ENCODE assay signal across 8 cellular contexts in the genomic region with DNA sequence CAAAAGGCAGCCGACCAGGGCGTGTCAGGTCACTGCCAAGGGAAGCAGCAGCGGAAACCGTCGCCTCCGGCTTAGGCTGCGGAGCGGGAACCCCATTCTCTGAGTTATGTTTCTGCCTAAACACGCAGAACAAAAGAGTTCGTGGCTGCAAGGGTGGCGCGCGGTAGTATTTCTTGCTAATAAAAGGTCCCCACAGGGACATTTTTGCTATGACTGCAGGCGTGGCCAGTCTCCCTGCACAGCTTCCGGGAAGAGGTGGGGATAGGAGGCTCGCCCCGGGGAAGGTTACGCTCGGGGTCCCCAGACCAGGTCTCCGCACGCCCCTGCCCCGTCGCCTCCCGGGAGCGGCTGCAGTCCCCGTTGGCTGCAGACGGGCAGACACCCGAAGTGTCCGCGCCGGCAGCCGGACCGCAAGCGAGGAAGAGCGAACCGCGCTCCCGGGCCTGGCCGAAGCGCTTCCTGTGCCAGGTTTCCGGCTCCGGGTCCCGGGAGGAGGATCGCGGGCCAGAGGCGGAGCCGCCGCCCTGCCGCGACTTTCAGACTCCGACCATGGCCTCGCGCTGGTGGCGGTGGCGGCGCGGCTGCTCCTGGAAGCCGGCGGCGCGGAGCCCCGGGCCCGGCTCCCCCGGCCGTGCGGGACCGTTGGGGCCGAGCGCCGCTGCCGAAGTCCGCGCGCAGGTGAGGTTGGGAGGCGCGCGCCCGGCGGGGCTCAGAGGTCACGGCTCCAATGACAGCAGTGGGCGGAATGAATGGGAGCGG. TPM values are rescaled to one million over a fixed set of nuclear protein-coding genes. Genes with fewer than 3 reads are reported as not detected.
DNase-seq lines count a peak whose midpoint lies in the region; ATAC-seq and TF ChIP-seq lines count a peak whose summit lies in the region.

A gene with protein sequence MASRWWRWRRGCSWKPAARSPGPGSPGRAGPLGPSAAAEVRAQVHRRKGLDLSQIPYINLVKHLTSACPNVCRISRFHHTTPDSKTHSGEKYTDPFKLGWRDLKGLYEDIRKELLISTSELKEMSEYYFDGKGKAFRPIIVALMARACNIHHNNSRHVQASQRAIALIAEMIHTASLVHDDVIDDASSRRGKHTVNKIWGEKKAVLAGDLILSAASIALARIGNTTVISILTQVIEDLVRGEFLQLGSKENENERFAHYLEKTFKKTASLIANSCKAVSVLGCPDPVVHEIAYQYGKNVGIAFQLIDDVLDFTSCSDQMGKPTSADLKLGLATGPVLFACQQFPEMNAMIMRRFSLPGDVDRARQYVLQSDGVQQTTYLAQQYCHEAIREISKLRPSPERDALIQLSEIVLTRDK (plus strand): TSS at position 539 of the 759 bp plus-strand sequence. CDS start 11 bp downstream, at position 550.

- peaks cover 11% of the 10 kb centered on the region for H3K36me3 ChIP-seq in HUES48 (ENCODE audit: control insufficient read depth, insufficient read depth, low read length)
- peaks cover 17% of the 10 kb centered on the region for H3K36me3 ChIP-seq in RWPE2 (ENCODE audit: low read depth)
- H3K36me3 ChIP-seq in subcutaneous abdominal adipose tissue (ENCODE audit: control insufficient read depth in 5 of 5, insufficient read depth in 5 of 5, low read length in 5 of 5), result no peaks in the 10 kb centered on the region

- H3K4me1 ChIP-seq in HUES48 (ENCODE audit: control insufficient read depth, insufficient read depth, low read length), result 0 out of 2 replicates have a peak, but pooled peaks cover 4% of the 10 kb centered on the region
- peaks cover 7% of the 10 kb centered on the region for H3K4me1 ChIP-seq in RWPE2 (ENCODE audit: insufficient read depth, poor library complexity, severe bottlenecking)
- H3K4me1 ChIP-seq in subcutaneous abdominal adipose tissue (ENCODE audit: control insufficient read depth in 5 of 5, insufficient read depth in 5 of 5, low read length in 5 of 5), result peaks cover 4 to 21% (median 16%) of the 10 kb centered on the region in 5 donors

- no peaks in the 10 kb centered on the region for H3K9me3 Mint-ChIP-seq in neural crest cell

- ATAC-seq in GM21381 (IDR thresholded peaks at IDR 0.05; ENCODE audit: unreplicated experiment) (peak; percentile 82), RWPE2 (ENCODE audit: low read depth) (peak; percentile 83)

- H3K9ac ChIP-seq in HUES48 (ENCODE audit: low read depth, low read length) (peak within 1 kb of the TSS; percentile 79), subcutaneous abdominal adipose tissue (ENCODE audit: low read length in 5 of 5) (peak within 1 kb of the TSS; percentile 73 to 89 (median 84))

- H3K4me1 Mint-ChIP-seq in neural crest cell, result peaks cover 26% of the 10 kb centered on the region

- H3K4me3 ChIP-seq in HUES48 (ENCODE audit: low read depth, low read length) (peak within 1 kb of the TSS; percentile 99), RWPE2 (ENCODE audit: severe bottlenecking) (peak within 1 kb of the TSS; percentile 80), subcutaneous abdominal adipose tissue (ENCODE audit: low read depth in 1 of 5, low read length in 5 of 5) (peak within 1 kb of the TSS; percentile 75 to 96 (median 89))

- H3K27ac Mint-ChIP-seq in neural crest cell (ENCODE audit: unreplicated experiment), result peak within 1 kb of the TSS; percentile 88

- H3K27me3 Mint-ChIP-seq in neural crest cell (ENCODE audit: low read depth), result peaks cover 21% of the 10 kb centered on the region

- DNase-seq in DMS114 treated with DMSO at 0.1 percent for 48 hours (lab: John Stamatoyannopoulos, UW; ENCODE audit: unreplicated experiment), result peak; percentile 75
- peak; percentile 69 for DNase-seq in RWPE2 (ENCODE audit: low spot score)
- peak; percentile 62 for DNase-seq in activated effector memory CD4-positive, alpha-beta T cell treated with Interleukin-2 at 50 U/mL for 16 hours
- DNase-seq in fibroblast of the conjunctiva (ENCODE audit: low read depth), result peak; percentile 28
- peak; percentile 54 for DNase-seq in neural crest cell (ENCODE audit: low read depth, low spot score)

- peak within 1 kb of the TSS; percentile 86 for H3K27ac ChIP-seq in HUES48 (ENCODE audit: low read depth, low read length)
- peak within 1 kb of the TSS; percentile 74 for H3K27ac ChIP-seq in RWPE2 (ENCODE audit: poor library complexity, severe bottlenecking)
- peak within 1 kb of the TSS; percentile 94 for H3K27ac ChIP-seq in subcutaneous abdominal adipose tissue (ENCODE audit: low read depth, low read length)

- H3K36me3 Mint-ChIP-seq in neural crest cell (ENCODE audit: low read depth), result peaks cover 12% of the 10 kb centered on the region

- peak within 1 kb of the TSS; percentile 99 for H3K4me3 Mint-ChIP-seq in neural crest cell

- no peaks in the 10 kb centered on the region for H3K27me3 ChIP-seq in HUES48 (ENCODE audit: control insufficient read depth, insufficient read depth, low read length)
- no peaks in the 10 kb centered on the region for H3K27me3 ChIP-seq in RWPE2 (ENCODE audit: insufficient read depth, poor library complexity, severe bottlenecking)
- H3K27me3 ChIP-seq in subcutaneous abdominal adipose tissue (ENCODE audit: control insufficient read depth in 5 of 5, insufficient read depth in 4 of 5, low read length in 5 of 5), result no peaks in the 10 kb centered on the region

- no peak for TF ChIP-seq CTCF in RWPE2 (IDR thresholded peaks at IDR 0.05; ENCODE audit: poor library complexity, severe bottlenecking)
- no peak for TF ChIP-seq CTCF in neural crest cell (conservative IDR thresholded peaks at IDR 0.05)

- H3K9me3 ChIP-seq in HUES48 (ENCODE audit: control insufficient read depth, insufficient read depth, low read length), result no peaks in the 10 kb centered on the region
- no peaks in the 10 kb centered on the region for H3K9me3 ChIP-seq in RWPE2 (ENCODE audit: severe bottlenecking)
- H3K9me3 ChIP-seq in subcutaneous abdominal adipose tissue (ENCODE audit: control insufficient read depth in 5 of 5, low read length in 5 of 5), result no peaks in the 10 kb centered on the region

RNA-seq across cellular contexts. Expression of the gene that starts here (rescaled TPM):
- 15.3 and 16.7 TPM in 2 replicates for total RNA-seq in neural crest cell

Comparison
In these comparisons a context has a peak if more than half of its experiments do, and no peak if none do; other contexts are left out.
1. Peak in every context shown above with its lines: DNase-seq, ATAC-seq, H3K4me3 ChIP-seq and H3K27ac ChIP-seq.